9 cellular contexts compared by ENCODE assay signal in the genomic region with DNA sequence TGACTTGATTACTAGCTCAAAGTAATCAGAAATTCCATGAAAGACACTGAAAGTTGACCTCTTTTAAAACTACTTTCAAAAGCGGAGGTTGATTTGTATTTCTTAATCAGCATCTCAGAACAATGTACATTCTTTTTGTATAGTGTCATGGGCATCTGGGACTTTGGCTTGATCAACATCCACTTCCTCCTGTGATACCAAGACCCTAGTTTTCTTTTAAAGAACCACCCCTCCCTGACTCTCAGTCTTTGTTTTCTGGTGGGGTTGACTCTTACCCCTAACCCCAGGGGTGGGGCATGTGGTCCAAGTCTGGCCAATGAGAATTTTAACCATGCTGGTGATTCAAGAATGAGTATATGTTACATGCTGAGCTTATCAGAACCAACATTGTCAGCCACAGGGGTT. TPM values are rescaled to one million over a fixed set of nuclear protein-coding genes. Genes with fewer than 3 reads are reported as not detected.
DNase-seq lines count a peak whose midpoint lies in the region; ATAC-seq and FAIRE-seq lines count a peak whose summit lies in the region.
"Had no signal": no experiment of that assay in that cellular context is flagged by ENCODE, and none has a peak within 500 bp of the region (broad histone marks: within the 10 kb centered on the region; RNA-seq: fewer than 3 reads in every experiment).

No MANE protein-coding gene starts in this region.

- no peaks in the 10 kb centered on the region for H3K36me3 ChIP-seq in CD4-positive, alpha-beta memory T cell (ENCODE audit: insufficient read depth, low read length)

- no peak overlapping the region for H3K4me3 ChIP-seq in CD4-positive, alpha-beta memory T cell (ENCODE audit: low read length in 2 of 2)

- no peaks in the 10 kb centered on the region for H3K9me3 ChIP-seq in CD4-positive, alpha-beta memory T cell (ENCODE audit: control insufficient read depth in 1 of 2, low read length in 2 of 2)

- intact Hi-C loops in left cardiac atrium (cut with DNase I), result no loop called here
- intact Hi-C loops in Right ventricle myocardium inferior (cut with DNase I), result no loop called here
- intact Hi-C loops in CD4-positive, alpha-beta memory T cell (cut with micrococcal nuclease), result no loop called here

- H3K27me3 ChIP-seq in CD4-positive, alpha-beta memory T cell (ENCODE audit: insufficient read depth, low read length), result no peaks in the 10 kb centered on the region

- no peak overlapping the region for H3K27ac Mint-ChIP-seq in CD4-positive, alpha-beta memory T cell

- no peak overlapping the region for H3K4me3 Mint-ChIP-seq in CD4-positive, alpha-beta memory T cell

- CTCF ChIA-PET in CD4-positive, alpha-beta memory T cell (lab: Charles Lee; ENCODE audit: partially characterized antibody), result no interaction called here

- H3K27ac ChIP-seq in CD4-positive, alpha-beta memory T cell (ENCODE audit: low read depth, low read length), result no peak overlapping the region

- H3K4me1 Mint-ChIP-seq in CD4-positive, alpha-beta memory T cell, result no peaks in the 10 kb centered on the region

- no peaks in the 10 kb centered on the region for H3K27me3 Mint-ChIP-seq in CD4-positive, alpha-beta memory T cell

- POLR2A ChIA-PET in CD4-positive, alpha-beta memory T cell (lab: Charles Lee; ENCODE audit: partially characterized antibody), result interaction anchor here (0.6 to 2.3 kb wide), 3 partner anchors 17 to 90 kb away, joined by 3 to 5 read pairs (median 4); no protein-coding TSS in a partner anchor

- no peaks in the 10 kb centered on the region for H3K36me3 Mint-ChIP-seq in CD4-positive, alpha-beta memory T cell

- no peak for FAIRE-seq in urothelium cell line (lab: Jason Lieb, UNC)

- ATAC-seq in left cardiac atrium (peak; percentile 30 to 73), Right ventricle myocardium inferior (no peak)
- no peak for ATAC-seq in stimulated activated naive CD8-positive, alpha-beta T cell treated with anti-CD3 and anti-CD28 coated beads, Interleukin-15, Interleukin-2, amounts not matched to agents 100 U/mL and 50 U/mL, for 24 hours

- H3K4me1 ChIP-seq in CD4-positive, alpha-beta memory T cell (ENCODE audit: insufficient read depth, low read length), result no peaks in the 10 kb centered on the region

- H3K9me3 Mint-ChIP-seq in CD4-positive, alpha-beta memory T cell, result no peaks in the 10 kb centered on the region

- DNase-seq in left cardiac atrium, result no peak
- no peak for DNase-seq in Right ventricle myocardium inferior (ENCODE audit: missing footprints)
- peak; percentile 79 for DNase-seq in astrocyte of the hippocampus (ENCODE audit: low read depth, low spot score)
- peak; percentile 87 for DNase-seq in kidney glomerular epithelial cell (lab: John Stamatoyannopoulos, UW)
- DNase-seq in urothelium cell line (ENCODE audit: low spot score), result peak; percentile 83
- DNase-seq in NCI-H2107 (lab: John Stamatoyannopoulos, UW), result no peak
- no peak for DNase-seq in CD4-positive, alpha-beta memory T cell
- no peak for DNase-seq in stimulated activated naive CD8-positive, alpha-beta T cell treated with anti-CD3 and anti-CD28 coated beads, Interleukin-15, Interleukin-2, amounts not matched to agents 100 U/mL and 50 U/mL, for 24 hours
- DNase-seq: activated naive CD4-positive, alpha-beta T cell treated with anti-CD3 and anti-CD28 coated beads, Interleukin-2, amount 50 U/mL, for 16 hours had no signal

RNA-seq across cellular contexts. Expression of a gene that starts 21.7 kb away (rescaled TPM):
- total RNA-seq in left cardiac atrium (100 to 1,000 TPM in 1 of 2 donors, 10 to 100 TPM in 1; 98.0 to 100 TPM), Right ventricle myocardium inferior (116 TPM)
- 100 to 1,000 TPM; 162 to 164 TPM for total RNA-seq in CD4-positive, alpha-beta memory T cell
- 10 to 100 TPM; 23.9 to 43.0 TPM for polyA plus RNA-seq in CD4-positive, alpha-beta memory T cell

Comparison
In these comparisons a context has a peak if more than half of its experiments do, and no peak if none do; other contexts are left out.
1. ATAC-seq: peak in left cardiac atrium (2 of 2); none in Right ventricle myocardium inferior (single experiment) and stimulated activated naive CD8-positive, alpha-beta T cell treated with anti-CD3 and anti-CD28 coated beads, Interleukin-15, Interleukin-2, amounts not matched to agents 100 U/mL and 50 U/mL, for 24 hours (single experiment).
2. DNase-seq: peak in astrocyte of the hippocampus (single experiment), kidney glomerular epithelial cell (single experiment) and urothelium cell line (single experiment); none in left cardiac atrium (single experiment), Right ventricle myocardium inferior (single experiment), NCI-H2107 (single experiment), CD4-positive, alpha-beta memory T cell (0 of 5) and stimulated activated naive CD8-positive, alpha-beta T cell treated with anti-CD3 and anti-CD28 coated beads, Interleukin-15, Interleukin-2, amounts not matched to agents 100 U/mL and 50 U/mL, for 24 hours (single experiment).